ENCODE assay signal across 18 cellular contexts in genomic region chr20:59804347-59804746, GRCh38.
DNase-seq lines count a peak whose midpoint lies in the region; ATAC-seq, FAIRE-seq and TF ChIP-seq lines count a peak whose summit lies in the region.
"Had no signal": no experiment of that assay in that cellular context is flagged by ENCODE, and none has a peak within 500 bp of the region (broad histone marks: within the 10 kb centered on the region; RNA-seq: fewer than 3 reads in every experiment).

No MANE protein-coding gene starts in this region.

- TF ChIP-seq EP300 in SK-N-SH (IDR thresholded peaks at IDR 0.05; ENCODE audit: borderline replicate concordance in 1 of 2, low read depth in 1 of 2, low read length in 1 of 2): no peak

- no peak overlapping the region for H3K4me3 ChIP-seq in SK-N-SH (ENCODE audit: low read depth in 2 of 2, low read length in 1 of 2)
- H3K4me3 ChIP-seq in hepatocyte: no peak overlapping the region
- H3K4me3 ChIP-seq in mucosa of descending colon: no peak overlapping the region
- H3K4me3 ChIP-seq in pancreas: no peak overlapping the region
- H3K4me3 ChIP-seq: A549, HAP-1 had no signal

- ATAC-seq in SK-N-SH treated with all-trans-retinoic acid at 6 μM for 48 hours (no peak), mucosa of descending colon (peak; percentile 52), pancreas (no peak), HG03469 (IDR thresholded peaks at IDR 0.05; ENCODE audit: unreplicated experiment) (no peak)
- ATAC-seq: A549 had no signal

- TF ChIP-seq CTCF in SK-N-SH (IDR thresholded peaks at IDR 0.05) (no peak), hepatocyte (IDR thresholded peaks at IDR 0.05; ENCODE audit: poor library complexity) (no peak), mucosa of descending colon (IDR thresholded peaks at IDR 0.05) (no peak), D721Med (IDR thresholded peaks at IDR 0.05; ENCODE audit: insufficient read depth, missing control alignments) (no peak), pancreas (IDR thresholded peaks at IDR 0.05) (no peak)

- CTCF ChIA-PET in SK-N-SH (lab: Yijun Ruan, JAX): interaction anchor here (3.5 kb wide), 1 partner anchor 45 kb away, joined by 12 read pairs; no protein-coding TSS in a partner anchor

- no peaks in the 10 kb centered on the region for H3F3A ChIP-seq in SK-N-SH (replicated peaks; ENCODE audit: insufficient read depth)

- DNase-seq in SK-N-SH: peak; percentile 0
- DNase-seq in hepatocyte (ENCODE audit: low spot score): no peak
- no peak for DNase-seq in mucosa of descending colon
- no peak for DNase-seq in D721Med (ENCODE audit: insufficient read length, low spot score)
- no peak for DNase-seq in pancreas
- DNase-seq: AML-193; CD4-positive, alpha-beta T cell; DMS79 treated with DMSO at 0.1 percent for 48 hours; GF-D8 had no signal

- H3K79me2 ChIP-seq in SK-N-SH (ENCODE audit: insufficient read depth) (no peaks in the 10 kb centered on the region), hepatocyte (no peaks in the 10 kb centered on the region)

- no peak overlapping the region for H3K27ac ChIP-seq in SK-N-SH (ENCODE audit: low read depth in 2 of 2, low read length in 1 of 2)
- peak overlapping the region; percentile 51 for H3K27ac ChIP-seq in hepatocyte
- H3K27ac ChIP-seq in pancreas: no peak overlapping the region
- H3K27ac ChIP-seq: 22Rv1, A549, C4-2B, HL-60 had no signal

- TF ChIP-seq RAD21 in SK-N-SH (IDR thresholded peaks at IDR 0.05; ENCODE audit: low read length): no peak

- no peak overlapping the region for H3K9ac ChIP-seq in SK-N-SH

- WGBS in SK-N-SH (ENCODE audit: low lambda C conversion rate): 48% methylated on average over 5 of the region's 5 CpGs
- 40% methylated on average over 5 of the region's 5 CpGs for WGBS in hepatocyte (ENCODE audit: low lambda C conversion rate, missing lambda C conversion rate)
- WGBS in pancreas, 2 donors: 50 to 62% methylated on average over 5 of the region's 5 CpGs

- H3K9me3 ChIP-seq in SK-N-SH: 0 out of 2 replicates have a peak, but pooled peaks cover 4% of the 10 kb centered on the region
- H3K9me3 ChIP-seq in hepatocyte (ENCODE audit: low read depth): no peaks in the 10 kb centered on the region
- peaks cover 6% of the 10 kb centered on the region for H3K9me3 ChIP-seq in mucosa of descending colon
- no peaks in the 10 kb centered on the region for H3K9me3 ChIP-seq in pancreas
- H3K9me3 ChIP-seq: HAP-1 had no signal

- intact Hi-C loops in mucosa of descending colon (cut with DNase I, micrococcal nuclease) (no loop called here), pancreas (cut with DNase I) (no loop called here)

- no peak overlapping the region for H3K4me2 ChIP-seq in SK-N-SH
- H3K4me2 ChIP-seq in hepatocyte: peak overlapping the region; percentile 23
- H3K4me2 ChIP-seq: A549 had no signal

- FAIRE-seq in D721Med (lab: Jason Lieb, UNC) (no peak), pancreas (lab: Jason Lieb, UNC) (no peak)
- FAIRE-seq: A549, GM19239, H1 had no signal

- no peak overlapping the region for H2AFZ ChIP-seq in SK-N-SH (ENCODE audit: low read depth)
- peak overlapping the region; percentile 30 for H2AFZ ChIP-seq in hepatocyte

- H3K27me3 ChIP-seq in SK-N-SH (ENCODE audit: insufficient read depth) (no peaks in the 10 kb centered on the region), hepatocyte (no peaks in the 10 kb centered on the region), pancreas (no peaks in the 10 kb centered on the region)

- H4K20me1 ChIP-seq in SK-N-SH (ENCODE audit: insufficient read depth) (no peaks in the 10 kb centered on the region), hepatocyte (ENCODE audit: insufficient read depth, poor library complexity, severe bottlenecking) (no peaks in the 10 kb centered on the region)

- POLR2A ChIA-PET in SK-N-SH (lab: Yijun Ruan, JAX): no interaction called here

- H3K36me3 ChIP-seq in SK-N-SH (replicated peaks in 1 of 2; ENCODE audit: control insufficient read depth in 1 of 2, insufficient read depth in 2 of 2, low read length in 1 of 2): no peaks in the 10 kb centered on the region
- no peaks in the 10 kb centered on the region for H3K36me3 ChIP-seq in hepatocyte (replicated peaks; ENCODE audit: insufficient read depth, low read depth)
- no peaks in the 10 kb centered on the region for H3K36me3 ChIP-seq in mucosa of descending colon (ENCODE audit: low read depth)
- H3K36me3 ChIP-seq in pancreas: no peaks in the 10 kb centered on the region
- H3K36me3 ChIP-seq: HAP-1 had no signal

- no peaks in the 10 kb centered on the region for H3K9me2 ChIP-seq in SK-N-SH
- H3K9me2 ChIP-seq in hepatocyte (replicated peaks; ENCODE audit: insufficient read depth): no peaks in the 10 kb centered on the region

- H3K4me1 ChIP-seq in SK-N-SH (ENCODE audit: control insufficient read depth in 1 of 2, insufficient read depth in 2 of 2, low read depth in 1 of 2, low read length in 1 of 2) (no peaks in the 10 kb centered on the region), hepatocyte (ENCODE audit: insufficient read depth) (peaks cover 12% of the 10 kb centered on the region), mucosa of descending colon (ENCODE audit: low read depth) (no peaks in the 10 kb centered on the region), pancreas (no peaks in the 10 kb centered on the region)
- H3K4me1 ChIP-seq: A549, HAP-1 had no signal

TF ChIP-seq in SK-N-SH, 30 proteins besides CTCF, POLR2A, EP300 and RAD21:
- TF ChIP-seq EZH2phosphoT487 (IDR thresholded peaks at IDR 0.05; ENCODE audit: borderline replicate concordance, low read depth): no peak
- TF ChIP-seq NFIC (IDR thresholded peaks at IDR 0.05; ENCODE audit: borderline replicate concordance): no peak
- TF ChIP-seq MAX (IDR thresholded peaks at IDR 0.05; ENCODE audit: low read depth): no peak
- no peak for TF ChIP-seq POLR2AphosphoS5 (IDR thresholded peaks at IDR 0.05; ENCODE audit: low read depth, low read length)
- no peak for TF ChIP-seq MEF2A (IDR thresholded peaks at IDR 0.05; ENCODE audit: borderline replicate concordance, low read depth)

TF ChIP-seq in SK-N-SH treated with all-trans-retinoic acid at 6 μM for 48 hours, 23 proteins besides CTCF, POLR2A, EP300 and RAD21:
- TF ChIP-seq ZFP3 (CRISPR knock-in tag; IDR thresholded peaks at IDR 0.05): no peak
- TF ChIP-seq TOX (CRISPR knock-in tag; IDR thresholded peaks at IDR 0.05; ENCODE audit: borderline replicate concordance): no peak
- TF ChIP-seq, protein P1, sequence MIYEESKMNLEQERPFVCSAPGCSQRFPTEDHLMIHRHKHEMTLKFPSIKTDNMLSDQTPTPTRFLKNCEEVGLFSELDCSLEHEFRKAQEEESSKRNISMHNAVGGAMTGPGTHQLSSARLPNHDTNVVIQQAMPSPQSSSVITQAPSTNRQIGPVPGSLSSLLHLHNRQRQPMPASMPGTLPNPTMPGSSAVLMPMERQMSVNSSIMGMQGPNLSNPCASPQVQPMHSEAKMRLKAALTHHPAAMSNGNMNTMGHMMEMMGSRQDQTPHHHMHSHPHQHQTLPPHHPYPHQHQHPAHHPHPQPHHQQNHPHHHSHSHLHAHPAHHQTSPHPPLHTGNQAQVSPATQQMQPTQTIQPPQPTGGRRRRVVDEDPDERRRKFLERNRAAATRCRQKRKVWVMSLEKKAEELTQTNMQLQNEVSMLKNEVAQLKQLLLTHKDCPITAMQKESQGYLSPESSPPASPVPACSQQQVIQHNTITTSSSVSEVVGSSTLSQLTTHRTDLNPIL (CRISPR knock-in tag; IDR thresholded peaks at IDR 0.05; ENCODE audit: low read depth): no peak
- TF ChIP-seq ZNF565 (CRISPR knock-in tag; conservative IDR thresholded peaks at IDR 0.05; ENCODE audit: low read depth): no peak
- no peak for TF ChIP-seq ISL1 (CRISPR knock-in tag; IDR thresholded peaks at IDR 0.05)
- no peak for TF ChIP-seq OSR1 (CRISPR knock-in tag; IDR thresholded peaks at IDR 0.05)
- no peak for TF ChIP-seq PPARA (CRISPR knock-in tag; IDR thresholded peaks at IDR 0.05; ENCODE audit: borderline replicate concordance)
- TF ChIP-seq ZFP30 (CRISPR knock-in tag; IDR thresholded peaks at IDR 0.05): no peak
- no peak for TF ChIP-seq ZNF70 (CRISPR knock-in tag; IDR thresholded peaks at IDR 0.05)
- TF ChIP-seq TCF4 (CRISPR knock-in tag; IDR thresholded peaks at IDR 0.05; ENCODE audit: borderline replicate concordance): no peak
- no peak for TF ChIP-seq RARB (CRISPR knock-in tag; IDR thresholded peaks at IDR 0.05)
- TF ChIP-seq POU6F1 (CRISPR knock-in tag; IDR thresholded peaks at IDR 0.05; ENCODE audit: borderline replicate concordance, low read depth): no peak
- TF ChIP-seq ARNTL (CRISPR knock-in tag; IDR thresholded peaks at IDR 0.05; ENCODE audit: borderline replicate concordance, low read depth): no peak
